12 cellular contexts compared by ENCODE assay signal in the genomic region with DNA sequence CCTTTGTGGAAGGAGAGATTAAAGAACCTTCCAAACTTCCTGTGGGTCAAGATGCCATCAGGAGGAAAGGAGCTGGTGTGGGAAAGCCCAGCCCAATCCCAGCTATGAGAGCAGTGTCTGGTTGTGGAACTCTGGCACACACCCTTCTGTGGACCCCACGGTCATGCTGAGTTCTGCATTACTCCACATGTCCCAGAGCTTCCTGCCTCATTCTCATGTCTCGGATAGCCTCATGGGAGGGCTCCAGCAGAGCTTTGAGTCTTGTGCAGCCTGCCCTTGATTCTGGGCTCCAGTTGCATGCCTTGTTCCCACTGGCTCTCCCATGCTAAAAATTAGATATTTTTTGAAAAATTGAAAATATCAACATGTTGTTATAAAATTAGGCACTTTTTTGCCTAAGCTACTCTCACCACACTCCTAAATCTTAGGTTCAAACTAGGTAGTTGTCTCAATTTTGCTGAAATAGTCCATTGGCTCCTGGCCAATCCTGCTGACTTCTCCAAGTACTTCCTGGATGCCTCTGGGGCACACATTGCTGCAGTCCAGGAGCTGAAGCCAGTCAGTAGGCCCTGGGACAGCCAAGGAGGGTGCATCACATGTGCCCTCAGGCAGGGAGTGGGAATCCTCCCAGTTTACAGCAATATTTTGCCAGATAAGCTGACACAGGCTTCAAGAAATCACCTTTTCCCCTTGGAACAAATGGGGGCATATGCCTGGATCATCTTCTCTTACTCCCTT.
DNase-seq lines count a peak whose midpoint lies in the region; ATAC-seq and TF ChIP-seq lines count a peak whose summit lies in the region.
"Had no signal": no experiment of that assay in that cellular context is flagged by ENCODE, and none has a peak within 500 bp of the region (broad histone marks: within the 10 kb centered on the region; RNA-seq: fewer than 3 reads in every experiment).

No MANE protein-coding gene starts in this region.

- WGBS in testis, 2 donors, result 62 to 83% methylated on average over 2 of the region's 2 CpGs

- no peak overlapping the region for H3K4me3 ChIP-seq in foreskin fibroblast (ENCODE audit: low read depth in 1 of 2, low read length in 2 of 2)
- H3K4me3 ChIP-seq in testis, result no peak overlapping the region

- peaks cover 30% of the 10 kb centered on the region for H3K4me1 Mint-ChIP-seq in activated CD4-positive, alpha-beta T cell treated with anti-CD3 and anti-CD28 coated beads, Interleukin-2, amount 10 ng/mL, durations not matched to agents 7 days and 5 days
- H3K4me1 Mint-ChIP-seq in T-helper 17 cell, result peaks cover 38% of the 10 kb centered on the region

- H3K9me3 ChIP-seq in T-helper 17 cell (ENCODE audit: control insufficient read depth, low read length, poor library complexity, severe bottlenecking) (no peaks in the 10 kb centered on the region), testis (no peaks in the 10 kb centered on the region)

- no peak overlapping the region for H3K4me3 Mint-ChIP-seq in activated CD4-positive, alpha-beta T cell treated with anti-CD3 and anti-CD28 coated beads, Interleukin-2, amount 10 ng/mL, durations not matched to agents 7 days and 5 days
- H3K4me3 Mint-ChIP-seq in T-helper 17 cell, result no peak overlapping the region

- no peak for ATAC-seq in T-helper 17 cell

- H3K36me3 ChIP-seq in testis (ENCODE audit: low read depth, missing control alignments), result no peaks in the 10 kb centered on the region

- intact Hi-C loops in testis (cut with DNase I; ENCODE audit: low total_unique reads), result no loop called here
- intact Hi-C loops in posterior vena cava (cut with DNase I), result no loop called here

- TF ChIP-seq CTCF in foreskin fibroblast (IDR thresholded peaks at IDR 0.05; ENCODE audit: low read depth, low read length), result no peak
- TF ChIP-seq CTCF in testis (IDR thresholded peaks at IDR 0.05), result no peak

- H3K27me3 ChIP-seq in testis, result no peaks in the 10 kb centered on the region

- CTCF ChIA-PET in activated CD4-positive, alpha-beta T cell treated with anti-CD3 and anti-CD28 coated beads, Interleukin-2, amount 10 ng/mL, durations not matched to agents 7 days and 5 days (lab: Charles Lee), result interaction anchor here (0.8 to 1.1 kb wide), 3 partner anchors 11 to 36 kb away, joined by 3 read pairs; no protein-coding TSS in a partner anchor

- peak; percentile 4 for DNase-seq in activated CD4-positive, alpha-beta T cell treated with anti-CD3 and anti-CD28 coated beads, Interleukin-2, amount 10 ng/mL, durations not matched to agents 7 days and 5 days
- no peak for DNase-seq in activated CD4-positive, alpha-beta T cell treated with anti-CD3 and anti-CD28 coated beads, Interleukin-2, amount 50 U/mL, for 1 hour
- DNase-seq in T-helper 17 cell, result no peak
- peak; percentile 34 to 68 for DNase-seq in foreskin fibroblast
- peak; percentile 40 for DNase-seq in testis
- DNase-seq in posterior vena cava (ENCODE audit: low spot score), result no peak
- DNase-seq in Kasumi-1 (lab: John Stamatoyannopoulos, UW), result no peak
- no peak for DNase-seq in NCI-H2081 (lab: John Stamatoyannopoulos, UW)
- DNase-seq: effector CD8-positive, alpha-beta T cell; NCI-H774; T-helper 9 cell had no signal

- no peak overlapping the region for H3K27ac Mint-ChIP-seq in activated CD4-positive, alpha-beta T cell treated with anti-CD3 and anti-CD28 coated beads, Interleukin-2, amount 10 ng/mL, durations not matched to agents 7 days and 5 days
- peak overlapping the region; percentile 96 for H3K27ac Mint-ChIP-seq in T-helper 17 cell

- no peak overlapping the region for H3K27ac ChIP-seq in testis
- H3K27ac ChIP-seq: parathyroid adenoma had no signal

- POLR2A ChIA-PET in activated CD4-positive, alpha-beta T cell treated with anti-CD3 and anti-CD28 coated beads, Interleukin-2, amount 10 ng/mL, durations not matched to agents 7 days and 5 days (lab: Charles Lee), result no interaction called here

- H3K36me3 Mint-ChIP-seq in activated CD4-positive, alpha-beta T cell treated with anti-CD3 and anti-CD28 coated beads, Interleukin-2, amount 10 ng/mL, durations not matched to agents 7 days and 5 days (ENCODE audit: low read depth), result peaks cover 4% of the 10 kb centered on the region
- H3K36me3 Mint-ChIP-seq in T-helper 17 cell (ENCODE audit: low read depth), result peaks cover 2% of the 10 kb centered on the region

- no peak for TF ChIP-seq POLR2A in testis (IDR thresholded peaks at IDR 0.05)

- no peaks in the 10 kb centered on the region for H3K4me1 ChIP-seq in testis
- H3K4me1 ChIP-seq: parathyroid adenoma had no signal

- H3K9me3 Mint-ChIP-seq in activated CD4-positive, alpha-beta T cell treated with anti-CD3 and anti-CD28 coated beads, Interleukin-2, amount 10 ng/mL, durations not matched to agents 7 days and 5 days, result peaks cover 8% of the 10 kb centered on the region

- H3K27me3 Mint-ChIP-seq in activated CD4-positive, alpha-beta T cell treated with anti-CD3 and anti-CD28 coated beads, Interleukin-2, amount 10 ng/mL, durations not matched to agents 7 days and 5 days, result no peaks in the 10 kb centered on the region
- H3K27me3 Mint-ChIP-seq in T-helper 17 cell, result no peaks in the 10 kb centered on the region

Comparison
In these comparisons a context has a peak if more than half of its experiments do, and no peak if none do; other contexts are left out.
1. DNase-seq: peak in activated CD4-positive, alpha-beta T cell treated with anti-CD3 and anti-CD28 coated beads, Interleukin-2, amount 10 ng/mL, durations not matched to agents 7 days and 5 days (single experiment), foreskin fibroblast (2 of 2) and testis (single experiment); none in activated CD4-positive, alpha-beta T cell treated with anti-CD3 and anti-CD28 coated beads, Interleukin-2, amount 50 U/mL, for 1 hour (single experiment), T-helper 17 cell (0 of 3), posterior vena cava (single experiment), Kasumi-1 (0 of 2) and NCI-H2081 (0 of 2).